8 cellular contexts compared by ENCODE assay signal in genomic region chr7:26853788-26854393, GRCh38. TPM values are rescaled to one million over a fixed set of nuclear protein-coding genes. Genes with fewer than 3 reads are reported as not detected.
A peak's percentile ranks its signal among the peaks of the same experiment; 100 is the strongest.
DNase-seq lines count a peak whose midpoint lies in the region; ATAC-seq, FAIRE-seq and TF ChIP-seq lines count a peak whose summit lies in the region.

No MANE protein-coding gene starts in this region.

- TF ChIP-seq CTCF in cardiac muscle cell (IDR thresholded peaks at IDR 0.05; ENCODE audit: low read depth, low read length) (peak; percentile 60), mucosa of descending colon (IDR thresholded peaks at IDR 0.05) (peak; percentile 20)

- FAIRE-seq in colon (lab: Jason Lieb, UNC) = peak; percentile 90

- H3K27me3 ChIP-seq in cardiac muscle cell = peaks cover 97% of the 10 kb centered on the region

- ATAC-seq in mucosa of descending colon = peak; percentile 49
- ATAC-seq in GM21528 (IDR thresholded peaks at IDR 0.05; ENCODE audit: low FRiP score, unreplicated experiment) = no peak

- H3K4me3 ChIP-seq in cardiac muscle cell (no peak overlapping the region), mucosa of descending colon (no peak overlapping the region)

- intact Hi-C loops in cardiac septum (cut with DNase I) = loop anchor here (10.0 kb wide), 1 partner anchor 989 kb away; no protein-coding TSS in a partner anchor
- intact Hi-C loops in mucosa of descending colon (cut with DNase I, micrococcal nuclease) = no loop called here

- H3K27ac ChIP-seq in cardiac muscle cell (no peak overlapping the region), substantia nigra (ENCODE audit: low read depth, low read length, poor library complexity, severe bottlenecking) (no peak overlapping the region)

- H3K9me3 ChIP-seq in cardiac muscle cell (ENCODE audit: low read depth) (no peaks in the 10 kb centered on the region), mucosa of descending colon (no peaks in the 10 kb centered on the region)

- H3K36me3 ChIP-seq in cardiac muscle cell (no peaks in the 10 kb centered on the region), mucosa of descending colon (ENCODE audit: low read depth) (no peaks in the 10 kb centered on the region)

- no peaks in the 10 kb centered on the region for H3K4me1 ChIP-seq in cardiac muscle cell (ENCODE audit: low read depth)
- peaks cover 2% of the 10 kb centered on the region for H3K4me1 ChIP-seq in mucosa of descending colon (ENCODE audit: low read depth)

- peak; percentile 57 to 60 for DNase-seq in cardiac muscle cell (ENCODE audit: low read depth in 1 of 2, low spot score in 1 of 2)
- no peak for DNase-seq in cardiac septum (ENCODE audit: low spot score)
- peak; percentile 90 for DNase-seq in NCI-H69 (lab: John Stamatoyannopoulos, UW)
- peak in 1 of 3 donors; percentile 27 for DNase-seq in mucosa of descending colon
- DNase-seq in T1000 (lab: John Stamatoyannopoulos, UW) = no peak
- DNase-seq in substantia nigra (lab: John Stamatoyannopoulos, UW) = no peak

RNA-seq across cellular contexts. Expression of gene SKAP2, which starts 10.5 kb away (rescaled TPM):
- total RNA-seq in cardiac muscle cell = 0.81 and 1.2 TPM in 2 replicates
- polyA plus RNA-seq in cardiac muscle cell = 1.2 and 2.8 TPM in 2 replicates
- 4.3 TPM for total RNA-seq in cardiac septum
- 10 to 100 TPM; 36.5 to 51.7 (median 40.3) TPM for total RNA-seq in mucosa of descending colon

Comparison
In these comparisons a context has a peak if more than half of its experiments do, and no peak if none do; other contexts are left out.
1. DNase-seq: peak in cardiac muscle cell (2 of 2) and NCI-H69 (single experiment); none in cardiac septum (single experiment), T1000 (single experiment) and substantia nigra (0 of 49).